Comparison of ENCODE assay signal across 8 cellular contexts in the genomic region with DNA sequence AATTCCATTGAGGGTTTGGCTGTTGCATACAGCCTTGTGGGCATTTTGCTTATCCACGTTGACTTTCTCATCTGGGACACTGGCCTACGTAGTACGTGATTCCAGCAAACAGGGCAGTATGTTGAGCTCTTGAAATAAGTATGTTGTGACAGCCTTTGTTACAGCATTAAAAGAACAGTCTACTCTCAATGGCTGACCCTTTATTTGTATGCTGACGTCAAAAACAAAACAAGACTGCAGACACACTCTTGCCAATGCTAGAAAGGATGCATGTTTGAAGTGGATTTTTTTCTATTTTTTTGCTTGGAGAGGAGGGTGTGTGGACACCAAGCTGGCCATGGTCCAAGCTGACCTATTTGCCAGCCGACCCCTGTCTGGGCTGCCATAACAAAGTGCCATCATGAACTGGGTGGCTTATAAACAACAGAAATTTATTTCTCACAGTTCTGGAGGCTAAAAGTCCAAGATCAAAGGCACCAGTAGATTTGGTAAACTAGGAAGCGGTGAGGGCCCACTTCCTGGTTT. TPM values are rescaled to one million over a fixed set of nuclear protein-coding genes. Genes with fewer than 3 reads are reported as not detected.
DNase-seq lines count a peak whose midpoint lies in the region; ATAC-seq and TF ChIP-seq lines count a peak whose summit lies in the region.

No MANE protein-coding gene starts in this region.

- H3K27me3 ChIP-seq in BE2C (no peaks in the 10 kb centered on the region), KMS-11 (ENCODE audit: insufficient read depth, low read depth) (no peaks in the 10 kb centered on the region)

- H3K27ac ChIP-seq in KMS-11: no peak overlapping the region

- peaks cover 11% of the 10 kb centered on the region for H3K36me3 Mint-ChIP-seq in natural killer cell treated with Interleukin-12 subunit alpha and Interleukin-12 subunit beta and Interleukin-15 and Interleukin-18, amount 100 ng/mL, for 72 hours

- H3K4me3 ChIP-seq in BE2C (ENCODE audit: low read depth, low read length) (0 out of 2 replicates have a peak overlapping the region, but pooled peaks have one; percentile 98), KMS-11 (IDR thresholded peaks at IDR 0.05; ENCODE audit: insufficient read depth, low read depth, low read length) (no peak overlapping the region), cardiac fibroblast (replicated peaks in 1 of 2; ENCODE audit: low read depth in 2 of 2, low read length in 2 of 2) (peak overlapping the region; percentile 92 to 97)

- H3K9ac ChIP-seq in KMS-11: no peak overlapping the region; the same call in 1 of the 2 replicates

- H2AFZ ChIP-seq in KMS-11 (ENCODE audit: low read depth): peak overlapping the region; percentile 56

- TF ChIP-seq CTCF in BE2C (IDR thresholded peaks at IDR 0.05; ENCODE audit: low read depth, low read length): no peak
- TF ChIP-seq CTCF in KMS-11 (conservative IDR thresholded peaks at IDR 0.05; ENCODE audit: low read depth, low read length): no peak
- TF ChIP-seq CTCF in cardiac fibroblast (IDR thresholded peaks at IDR 0.05; ENCODE audit: low read depth, low read length): no peak

- peak overlapping the region; percentile 12; the same call in 1 of the 2 replicates for H3K4me2 ChIP-seq in KMS-11

- H4K20me1 ChIP-seq in KMS-11 (ENCODE audit: insufficient read depth): no peaks in the 10 kb centered on the region

- peaks cover 13 to 14% of the 10 kb centered on the region in 2 donors for H3K27me3 Mint-ChIP-seq in natural killer cell treated with Interleukin-12 subunit alpha and Interleukin-12 subunit beta and Interleukin-15 and Interleukin-18, amount 100 ng/mL, for 72 hours

- H3K36me3 ChIP-seq in BE2C: peaks cover 10% of the 10 kb centered on the region
- no peaks in the 10 kb centered on the region; the same call in 1 of the 2 replicates for H3K36me3 ChIP-seq in KMS-11 (ENCODE audit: insufficient read depth)

- H3K9me3 Mint-ChIP-seq in natural killer cell treated with Interleukin-12 subunit alpha and Interleukin-12 subunit beta and Interleukin-15 and Interleukin-18, amount 100 ng/mL, for 72 hours: no peaks in the 10 kb centered on the region

- peak overlapping the region; percentile 83 for H3K4me3 Mint-ChIP-seq in natural killer cell treated with Interleukin-12 subunit alpha and Interleukin-12 subunit beta and Interleukin-15 and Interleukin-18, amount 100 ng/mL, for 72 hours

- DNase-seq in BE2C: no peak
- no peak for DNase-seq in cardiac fibroblast (ENCODE audit: low read depth in 2 of 2)
- DNase-seq in natural killer cell treated with Interleukin-12 subunit alpha and Interleukin-12 subunit beta and Interleukin-15 and Interleukin-18, amount 100 ng/mL, for 72 hours (ENCODE audit: low spot score): no peak
- no peak for DNase-seq in NCI-H1092 treated with DMSO at 0.1 percent for 48 hours (lab: John Stamatoyannopoulos, UW)
- no peak for DNase-seq in epidermal melanocyte (ENCODE audit: insufficient read length, low spot score)
- DNase-seq in effector CD4-positive, alpha-beta T cell: no peak

- no peak for ATAC-seq in natural killer cell treated with Interleukin-12 subunit alpha and Interleukin-12 subunit beta and Interleukin-15 and Interleukin-18, amount 100 ng/mL, for 72 hours
- ATAC-seq in HG03342 (IDR thresholded peaks at IDR 0.05; ENCODE audit: unreplicated experiment): no peak

- H3K4me1 ChIP-seq in BE2C: no peaks in the 10 kb centered on the region
- H3K4me1 ChIP-seq in KMS-11 (ENCODE audit: low read depth, poor library complexity, severe bottlenecking): peaks cover 12% of the 10 kb centered on the region

- H3K27ac Mint-ChIP-seq in natural killer cell treated with Interleukin-12 subunit alpha and Interleukin-12 subunit beta and Interleukin-15 and Interleukin-18, amount 100 ng/mL, for 72 hours: peak overlapping the region; percentile 82 to 89

- H3K9me3 ChIP-seq in BE2C: no peaks in the 10 kb centered on the region

- H3K79me2 ChIP-seq in KMS-11 (ENCODE audit: insufficient read depth, low read depth): peaks cover 8% of the 10 kb centered on the region; the same call in 1 of the 2 replicates

- H3K4me1 Mint-ChIP-seq in natural killer cell treated with Interleukin-12 subunit alpha and Interleukin-12 subunit beta and Interleukin-15 and Interleukin-18, amount 100 ng/mL, for 72 hours (ENCODE audit: low read depth in 2 of 2): peaks cover 20% of the 10 kb centered on the region in 2 donors

RNA-seq across cellular contexts. Expression of a gene that starts 10.8 kb away (rescaled TPM):
- polyA plus RNA-seq in BE2C (2012; ENCODE audit: insufficient read depth, insufficient read length, low read depth): 150 TPM
- total RNA-seq in natural killer cell treated with Interleukin-12 subunit alpha and Interleukin-12 subunit beta and Interleukin-15 and Interleukin-18, amount 100 ng/mL, for 72 hours: 100 to 1,000 TPM in 1 of 2 donors, 10 to 100 TPM in 1; 71.4 to 182 TPM

RNA-seq across cellular contexts. Expression of a gene that starts 26.7 kb away (rescaled TPM):
- 25.5 TPM for polyA plus RNA-seq in BE2C (2012; ENCODE audit: insufficient read depth, insufficient read length, low read depth)
- total RNA-seq in natural killer cell treated with Interleukin-12 subunit alpha and Interleukin-12 subunit beta and Interleukin-15 and Interleukin-18, amount 100 ng/mL, for 72 hours: 10 to 100 TPM; 37.7 to 41.4 TPM
